ENCODE assay signal across 9 cellular contexts in genomic region chr15:38084289-38084688, GRCh38.
DNase-seq lines count a peak whose midpoint lies in the region; ATAC-seq and TF ChIP-seq lines count a peak whose summit lies in the region.
"Had no signal": no experiment of that assay in that cellular context is flagged by ENCODE, and none has a peak within 500 bp of the region (broad histone marks: within the 10 kb centered on the region; RNA-seq: fewer than 3 reads in every experiment).

No MANE protein-coding gene starts in this region.

- peak; percentile 66 for ATAC-seq in GM18868 (IDR thresholded peaks at IDR 0.05; ENCODE audit: unreplicated experiment)
- peak; percentile 71 for ATAC-seq in HG02678 (IDR thresholded peaks at IDR 0.05; ENCODE audit: unreplicated experiment)
- peak; percentile 23 for ATAC-seq in left lung
- ATAC-seq: K562 had no signal

- H3K4me1 ChIP-seq in left lung = peaks cover 4 to 24% of the 10 kb centered on the region in 2 donors

- no peak for TF ChIP-seq CTCF in NB4 (IDR thresholded peaks at IDR 0.05; ENCODE audit: low read depth, low read length)
- TF ChIP-seq CTCF in left lung (IDR thresholded peaks at IDR 0.05) = no peak

- H3K9me3 ChIP-seq in left lung = no peaks in the 10 kb centered on the region

- H3K4me3 ChIP-seq in NB4 (ENCODE audit: low read depth, low read length) (no peak overlapping the region), left lung (no peak overlapping the region)
- H3K4me3 ChIP-seq: K562 had no signal

- H3K36me3 ChIP-seq in left lung = no peaks in the 10 kb centered on the region

- no peak for TF ChIP-seq POLR2A in NB4 (IDR thresholded peaks at IDR 0.05; ENCODE audit: extremely low read depth, insufficient read length)

- DNase-seq in NB4 (ENCODE audit: low read depth) = peak; percentile 62
- no peak for DNase-seq in left lung
- no peak for DNase-seq in cerebellar nuclear complex (lab: John Stamatoyannopoulos, UW)
- DNase-seq in NCI-H146 (lab: John Stamatoyannopoulos, UW) = no peak
- DNase-seq in NCI-H2171 (lab: John Stamatoyannopoulos, UW) = no peak
- DNase-seq in NAMALWA (ENCODE audit: low spot score) = no peak

- no peaks in the 10 kb centered on the region for H3K27me3 ChIP-seq in left lung

- peak overlapping the region in 1 of 2 donors; percentile 67 for H3K27ac ChIP-seq in left lung

- intact Hi-C loops in left lung (cut with DNase I) = no loop called here
